In the genomic region with DNA sequence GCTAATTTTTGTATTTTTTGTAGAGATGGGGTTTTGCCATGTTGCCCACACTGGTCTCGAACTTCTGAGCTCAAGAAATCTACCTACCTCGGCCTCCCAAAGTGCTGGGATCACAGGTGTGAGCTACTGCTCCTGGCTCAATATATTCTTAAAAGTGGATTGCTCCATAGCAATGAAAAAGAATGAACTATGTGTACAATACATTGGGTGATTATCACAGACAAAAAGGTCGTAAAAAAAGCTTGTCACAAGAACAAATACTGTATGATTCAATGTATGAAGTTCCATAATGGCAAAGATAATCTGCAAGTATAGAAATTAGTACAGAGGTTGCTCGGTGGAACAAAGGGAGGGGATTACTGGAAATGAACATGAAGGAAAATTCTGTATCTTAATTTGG, we compare ENCODE assay signal across 8 cellular contexts.
"Had no signal": no experiment of that assay in that cellular context is flagged by ENCODE, and none has a peak within 500 bp of the region (broad histone marks: within the 10 kb centered on the region; RNA-seq: fewer than 3 reads in every experiment).

No MANE protein-coding gene starts in this region.

- DNase-seq: H9, HCEC 1CT had no signal

- H3K36me3 Mint-ChIP-seq: IgD-negative memory B cell had no signal

- ATAC-seq: GM23338, HepG2 had no signal

- H3K9me3 Mint-ChIP-seq: GM23338, H9, IgD-negative memory B cell had no signal

- H3K4me2 ChIP-seq: GM23338 had no signal

- H3K27ac Mint-ChIP-seq: GM23338, H9, IgD-negative memory B cell had no signal

- H2AFZ ChIP-seq: GM23338 had no signal

- H3K4me3 Mint-ChIP-seq: GM23338, H9, IgD-negative memory B cell had no signal

- H3K27ac ChIP-seq: HL-60 had no signal

- H3K4me3 ChIP-seq: GM23338 had no signal

- FAIRE-seq: H1, H54, HepG2 had no signal

- H3K4me1 Mint-ChIP-seq: GM23338, H9 had no signal
